Comparison of ENCODE assay signal across 9 cellular contexts in the genomic region with DNA sequence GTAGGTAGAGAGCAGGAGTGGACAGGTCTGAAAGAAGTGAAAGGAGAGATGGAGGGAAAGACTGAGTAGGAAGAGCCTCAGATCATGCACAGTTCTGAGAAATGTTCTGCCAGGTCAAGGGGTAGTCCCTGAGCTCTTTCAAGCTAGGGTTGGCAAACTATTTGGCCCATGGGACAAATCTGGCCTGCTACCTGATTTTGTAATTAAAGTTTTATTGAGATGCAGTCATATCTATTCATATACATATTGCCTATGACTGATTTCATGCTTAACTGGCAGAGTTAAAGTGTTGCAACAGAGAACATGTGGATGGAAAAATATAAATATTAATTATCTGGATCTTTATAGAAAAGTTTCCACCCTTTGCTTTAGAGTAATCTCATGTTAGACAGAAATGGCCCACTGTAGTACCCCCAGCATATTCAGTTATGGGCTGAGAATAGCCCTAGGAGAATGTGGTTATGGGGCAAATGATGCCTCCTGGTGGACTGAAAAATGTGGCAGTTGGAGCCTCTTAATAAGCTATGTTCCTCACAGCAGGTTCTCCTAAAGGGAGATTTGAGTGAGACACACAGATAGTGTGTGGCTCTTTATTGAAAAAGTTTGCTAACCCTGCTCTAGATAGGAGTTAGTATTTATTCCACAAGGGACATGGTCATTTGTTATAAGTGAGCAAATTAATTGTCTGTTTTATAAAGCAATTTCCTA.
DNase-seq lines count a peak whose midpoint lies in the region; ATAC-seq, FAIRE-seq and TF ChIP-seq lines count a peak whose summit lies in the region.
"Had no signal": no experiment of that assay in that cellular context is flagged by ENCODE, and none has a peak within 500 bp of the region (broad histone marks: within the 10 kb centered on the region; RNA-seq: fewer than 3 reads in every experiment).

No MANE protein-coding gene starts in this region.

- no peak overlapping the region for H3K14ac ChIP-seq in H1 (ENCODE audit: insufficient read length)

- CTCF ChIA-PET in H1 (lab: Charles Lee; ENCODE audit: partially characterized antibody) = interaction anchor here (0.7 to 6.0 kb wide), 30 partner anchors 8 to 722 kb away, joined by 3 to 36 read pairs (median 5); no protein-coding TSS in a partner anchor

- H3F3A ChIP-seq in Loucy (ENCODE audit: low read depth) = no peaks in the 10 kb centered on the region

- H3K56ac ChIP-seq in H1 (replicated peaks; ENCODE audit: insufficient read length, low read depth, low read length) = no peak overlapping the region

- no peak overlapping the region for H2BK5ac ChIP-seq in H1 (ENCODE audit: low read depth, low read length)

- H3K27ac ChIP-seq in H1 (ENCODE audit: low read depth, low read length) = no peak overlapping the region

- no peak overlapping the region for H2BK120ac ChIP-seq in H1 (replicated peaks; ENCODE audit: low read depth, low read length)

- no peak for TF ChIP-seq POLR2A in H1 (IDR thresholded peaks at IDR 0.05; ENCODE audit: control extremely low read depth in 1 of 2, low read depth in 2 of 2, low read length in 2 of 2)

- no peak overlapping the region for H4K91ac ChIP-seq in H1 (replicated peaks; ENCODE audit: insufficient read length, low read length)

- TF ChIP-seq RAD21 in H1 (IDR thresholded peaks at IDR 0.05 in 1 of 2, conservative IDR thresholded peaks at IDR 0.05 in 1 of 2; ENCODE audit: low read depth in 2 of 2, low read length in 2 of 2) = peak; percentile 74 to 80

- H3K79me2 ChIP-seq in Loucy (ENCODE audit: insufficient read depth, low read length) = no peaks in the 10 kb centered on the region
- no peaks in the 10 kb centered on the region for H3K79me2 ChIP-seq in H1 (ENCODE audit: control insufficient read depth in 1 of 2, insufficient read depth in 2 of 2, low read length in 2 of 2)

- peak; percentile 75 for ATAC-seq in GM21723 (IDR thresholded peaks at IDR 0.05; ENCODE audit: unreplicated experiment)

- POLR2A ChIA-PET in H1 (lab: Charles Lee; ENCODE audit: partially characterized antibody) = no interaction called here

- H4K8ac ChIP-seq in H1 (ENCODE audit: extremely low read depth, insufficient read depth, low read length) = no peak overlapping the region

- H2BK20ac ChIP-seq in H1 (ENCODE audit: low read length) = no peak overlapping the region

- peak; percentile 42; the same call in 1 of the 2 replicates for TF ChIP-seq CTCF in GM12875 (IDR thresholded peaks at IDR 0.05; ENCODE audit: borderline replicate concordance, insufficient read depth, low read depth, low read length)
- TF ChIP-seq CTCF in Loucy (conservative IDR thresholded peaks at IDR 0.05; ENCODE audit: low read length) = peak; percentile 70
- peak in 2 of 3 experiments; percentile 72 to 76; a peak in 3 of 4 replicates for TF ChIP-seq CTCF in H1 (IDR thresholded peaks at IDR 0.05; ENCODE audit: control extremely low read depth in 1 of 3, insufficient read depth in 1 of 3, low read depth in 1 of 3, low read length in 3 of 3)
- peak; percentile 72 for TF ChIP-seq CTCF in retinal pigment epithelial cell (conservative IDR thresholded peaks at IDR 0.05; ENCODE audit: low read depth, low read length)

- H3K4me1 ChIP-seq in Loucy (ENCODE audit: insufficient read depth, low read length, poor library complexity, severe bottlenecking) (no peaks in the 10 kb centered on the region), H1 (replicated peaks in 1 of 4; ENCODE audit: control insufficient read depth in 3 of 4, insufficient read depth in 4 of 4, low read length in 3 of 4) (0 out of 7 replicates have a peak, but pooled peaks cover 0 to 2% (median 0%) of the 10 kb centered on the region in 4 experiments)

- H3K4me2 ChIP-seq in Loucy (ENCODE audit: low read depth, low read length, poor library complexity, severe bottlenecking) (no peak overlapping the region), H1 (ENCODE audit: insufficient read depth in 1 of 2, low read depth in 2 of 2, low read length in 2 of 2) (no peak overlapping the region)

- FAIRE-seq in H1 (lab: Jason Lieb, UNC) = peak; percentile 36

- H2BK15ac ChIP-seq in H1 (ENCODE audit: low read length) = no peak overlapping the region

- H3K23ac ChIP-seq in H1 (ENCODE audit: insufficient read length) = no peak overlapping the region

- H3K9ac ChIP-seq in Loucy (ENCODE audit: low read depth, low read length, poor library complexity, severe bottlenecking) (no peak overlapping the region), H1 (replicated peaks in 1 of 4; ENCODE audit: extremely low read depth in 1 of 4, low read depth in 3 of 4, low read length in 3 of 4) (no peak overlapping the region)

- H2AK5ac ChIP-seq in H1 (ENCODE audit: low read depth, low read length) = no peak overlapping the region

- no peaks in the 10 kb centered on the region; the same call in 1 of the 2 replicates for H3K23me2 ChIP-seq in H1 (ENCODE audit: low read depth, low read length)

- H2AFZ ChIP-seq in Loucy (ENCODE audit: low read length) (no peak overlapping the region), H1 (ENCODE audit: low read length) (no peak overlapping the region)

- no peak overlapping the region for H3K18ac ChIP-seq in H1 (ENCODE audit: extremely low read depth, low read length)

- no peaks in the 10 kb centered on the region for H3K9me2 ChIP-seq in Loucy (replicated peaks; ENCODE audit: low read depth, low read length)

- no peak overlapping the region for H4K5ac ChIP-seq in H1 (ENCODE audit: insufficient read length, low read depth, low read length)

- no peaks in the 10 kb centered on the region for H4K20me1 ChIP-seq in Loucy (ENCODE audit: insufficient read depth, low read length, poor library complexity, severe bottlenecking)
- no peaks in the 10 kb centered on the region for H4K20me1 ChIP-seq in H1 (replicated peaks in 1 of 2; ENCODE audit: control insufficient read depth in 1 of 2, insufficient read depth in 2 of 2, low read length in 2 of 2)

- no peak overlapping the region for H3K4ac ChIP-seq in H1 (replicated peaks; ENCODE audit: insufficient read length, low read depth, low read length)

- peak in 1 of 2 experiments; percentile 52 for DNase-seq in H1 (ENCODE audit: low read depth in 1 of 2, low spot score in 2 of 2)
- no peak for DNase-seq in retinal pigment epithelial cell (ENCODE audit: low read depth)
- DNase-seq in islet precursor cell = no peak
- no peak for DNase-seq in NCI-H2171 treated with DMSO at 0.1 percent for 48 hours (lab: John Stamatoyannopoulos, UW)
- no peak for DNase-seq in OCI-M2 (lab: John Stamatoyannopoulos, UW; ENCODE audit: unreplicated experiment)
- DNase-seq: naive B cell had no signal

- H3K36me3 ChIP-seq in Loucy (ENCODE audit: insufficient read depth, low read length) = no peaks in the 10 kb centered on the region
- no peaks in the 10 kb centered on the region for H3K36me3 ChIP-seq in H1 (ENCODE audit: control insufficient read depth in 2 of 4, insufficient read depth in 4 of 4, low read length in 3 of 4)

- H3K79me1 ChIP-seq in H1 (ENCODE audit: low read depth, low read length) = no peaks in the 10 kb centered on the region

- H3K27me3 ChIP-seq in Loucy (ENCODE audit: insufficient read depth, low read length, poor library complexity, severe bottlenecking) (no peaks in the 10 kb centered on the region), H1 (replicated peaks in 1 of 4; ENCODE audit: control insufficient read depth in 3 of 4, extremely low read depth in 1 of 4, insufficient read depth in 3 of 4, low read length in 3 of 4) (no peaks in the 10 kb centered on the region)

- no peaks in the 10 kb centered on the region for H3K9me3 ChIP-seq in Loucy (ENCODE audit: insufficient read depth, low read depth, low read length)
- H3K9me3 ChIP-seq in H1 (ENCODE audit: insufficient read depth in 2 of 2, low read depth in 1 of 2, low read length in 1 of 2) = no peaks in the 10 kb centered on the region

- H3K4me3 ChIP-seq in GM12875 (ENCODE audit: low read depth, low read length) (no peak overlapping the region), Loucy (ENCODE audit: low read length, poor library complexity, severe bottlenecking) (no peak overlapping the region), H1 (ENCODE audit: extremely low read depth in 1 of 4, insufficient read depth in 2 of 4, low read depth in 3 of 4, low read length in 4 of 4) (no peak overlapping the region), retinal pigment epithelial cell (ENCODE audit: low read length) (no peak overlapping the region)

- no peak for TF ChIP-seq EP300 in H1 (IDR thresholded peaks at IDR 0.05; ENCODE audit: borderline replicate concordance in 1 of 2, low read depth in 2 of 2, low read length in 2 of 2)

- no peak overlapping the region for H2BK12ac ChIP-seq in H1 (ENCODE audit: low read depth, low read length)

TF ChIP-seq in H1, 55 proteins besides CTCF, POLR2A, EP300 and RAD21:
- TF ChIP-seq CEBPB (IDR thresholded peaks at IDR 0.05; ENCODE audit: low read depth, low read length) (no peak), GABPA (IDR thresholded peaks at IDR 0.05; ENCODE audit: borderline replicate concordance, insufficient read depth, low read length) (no peak)
